Comparison of ENCODE assay signal across 8 cellular contexts in genomic region chr16:11257131-11257938, GRCh38. TPM values are rescaled to one million over a fixed set of nuclear protein-coding genes. Genes with fewer than 3 reads are reported as not detected.
DNase-seq lines count a peak whose midpoint lies in the region; ATAC-seq lines count a peak whose summit lies in the region.

No MANE protein-coding gene starts in this region.

- no peak for ATAC-seq in GM18519 (IDR thresholded peaks at IDR 0.05; ENCODE audit: low FRiP score, unreplicated experiment)

- H3K27ac Mint-ChIP-seq in T-helper 2 cell treated with Interferon-gamma antibody and Interleukin-4, amounts not matched to agents 5 μg/mL and 100 μg/mL, for 36 hours: peak overlapping the region; percentile 86

- peak overlapping the region; percentile 47 for H3K4me3 ChIP-seq in iPS-11a (ENCODE audit: low read depth, low read length)

- peak overlapping the region; percentile 96 for H3K4me3 Mint-ChIP-seq in T-helper 2 cell treated with Interferon-gamma antibody and Interleukin-4, amounts not matched to agents 5 μg/mL and 100 μg/mL, for 36 hours

- no peaks in the 10 kb centered on the region for H3K9me3 Mint-ChIP-seq in T-helper 2 cell treated with Interferon-gamma antibody and Interleukin-4, amounts not matched to agents 5 μg/mL and 100 μg/mL, for 36 hours

- in situ Hi-C loops in T47D (cut with HindIII; ENCODE audit: low pct_unique_long_range_greater_than_20kb, low sequenced_read_pairs): no loop called here

- H3K4me1 Mint-ChIP-seq in T-helper 2 cell treated with Interferon-gamma antibody and Interleukin-4, amounts not matched to agents 5 μg/mL and 100 μg/mL, for 36 hours (ENCODE audit: low read depth): peaks cover 39% of the 10 kb centered on the region

- H3K27me3 Mint-ChIP-seq in T-helper 2 cell treated with Interferon-gamma antibody and Interleukin-4, amounts not matched to agents 5 μg/mL and 100 μg/mL, for 36 hours (ENCODE audit: low read depth): no peaks in the 10 kb centered on the region

- peaks cover 31% of the 10 kb centered on the region for H3K36me3 Mint-ChIP-seq in T-helper 2 cell treated with Interferon-gamma antibody and Interleukin-4, amounts not matched to agents 5 μg/mL and 100 μg/mL, for 36 hours (ENCODE audit: low read depth)

- DNase-seq in NCI-H1436 (lab: John Stamatoyannopoulos, UW): peak; percentile 51
- no peak for DNase-seq in NCI-H1436 treated with DMSO at 0.1 percent for 48 hours (lab: John Stamatoyannopoulos, UW)
- DNase-seq in NCI-H187 (lab: John Stamatoyannopoulos, UW): peak; percentile 15 to 37
- peak; percentile 70 for DNase-seq in T-helper 2 cell treated with Interferon-gamma antibody and Interleukin-4, amounts not matched to agents 5 μg/mL and 100 μg/mL, for 36 hours (ENCODE audit: low spot score)
- peak; percentile 84 to 87 for DNase-seq in T47D (ENCODE audit: low read depth in 1 of 2, low spot score in 1 of 2)
- DNase-seq in renal cortical epithelial cell (ENCODE audit: low read depth): peak; percentile 69

RNA-seq across cellular contexts. Expression of gene SOCS1, which starts 1.3 kb away (rescaled TPM):
- 1.0 and 4.2 TPM in 2 replicates for total RNA-seq in renal cortical epithelial cell

RNA-seq across cellular contexts. Expression of gene TNP2, which starts 11.8 kb away (rescaled TPM):
- not detected in 2 replicates for total RNA-seq in renal cortical epithelial cell

RNA-seq across cellular contexts. Expression of gene PRM3, which starts 16.1 kb away (rescaled TPM):
- total RNA-seq in renal cortical epithelial cell: not detected in 2 replicates

RNA-seq across cellular contexts. Expression of gene PRM2, which starts 18.9 kb away (rescaled TPM):
- total RNA-seq in renal cortical epithelial cell: not detected in 2 replicates

RNA-seq across cellular contexts. Expression of gene PRM1, which starts 23.8 kb away (rescaled TPM):
- not detected in 2 replicates for total RNA-seq in renal cortical epithelial cell
